ENCODE assay signal across 37 cellular contexts in the genomic region with DNA sequence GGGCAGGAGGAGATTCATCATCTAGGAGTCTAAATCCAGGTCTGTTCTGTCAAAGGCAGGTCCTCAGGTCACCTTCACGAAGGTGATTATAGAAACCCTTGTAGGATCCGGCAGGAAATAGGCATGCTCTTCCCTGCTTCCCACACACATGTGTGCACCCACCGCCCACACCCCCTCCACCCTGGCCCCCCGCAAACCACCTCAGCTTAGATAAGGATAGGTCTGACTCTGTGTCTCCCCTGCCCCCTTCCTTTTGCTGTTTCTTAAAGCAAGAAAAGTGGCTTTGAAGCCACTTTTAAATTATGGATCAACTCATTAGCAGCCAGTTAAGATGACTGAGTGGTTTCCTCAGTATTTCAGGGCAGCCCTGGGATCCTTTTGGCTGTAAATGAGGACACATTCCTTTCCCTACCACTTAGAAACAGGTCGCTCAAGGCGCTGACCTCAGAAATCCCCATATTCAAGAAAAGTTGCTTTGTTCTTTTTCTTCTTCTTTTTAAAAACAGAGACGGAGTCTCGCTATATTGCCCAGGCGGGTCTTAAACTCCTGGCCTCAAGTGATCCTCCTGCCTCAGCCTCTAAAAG. TPM values are rescaled to one million over a fixed set of nuclear protein-coding genes. Genes with fewer than 3 reads are reported as not detected.
"Had no signal": no experiment of that assay in that cellular context is flagged by ENCODE, and none has a peak within 500 bp of the region (broad histone marks: within the 10 kb centered on the region; RNA-seq: fewer than 3 reads in every experiment).

No MANE protein-coding gene starts in this region.

- H3K4me1 Mint-ChIP-seq: activated CD4-positive, alpha-beta T cell treated with anti-CD3 and anti-CD28 coated beads, Interleukin-2, amount 10 ng/mL, durations not matched to agents 7 days and 5 days; central memory CD8-positive, alpha-beta T cell; immature natural killer cell; natural killer cell; stimulated activated naive B cell treated with anti-CD40 and anti-IgM and Interleukin-4, amounts not matched to agents 10 μg/mL and 1 μg/mL and 100 μg/mL, for 72 hours had no signal

- H3K4me2 ChIP-seq: neural progenitor cell had no signal

- H3K9me3 ChIP-seq: thyroid gland, vagina had no signal

- H3K36me3 ChIP-seq: esophagus squamous epithelium, heart right ventricle, lower lobe of right lung, neural progenitor cell, right atrium auricular region, stomach, thyroid gland, upper lobe of left lung, vagina, WERI-Rb-1 had no signal

- H2AFZ ChIP-seq: neural progenitor cell had no signal

- H3K4me3 Mint-ChIP-seq: activated CD4-positive, alpha-beta T cell treated with anti-CD3 and anti-CD28 coated beads, Interleukin-2, amount 10 ng/mL, durations not matched to agents 7 days and 5 days; activated CD8-positive, alpha-beta T cell treated with anti-CD3 and anti-CD28 coated beads for 36 hours; activated naive CD8-positive, alpha-beta T cell; activated T-cell treated with anti-CD3 and anti-CD28 coated beads, Interleukin-2, amount 50 U/mL, for 4 hours; central memory CD8-positive, alpha-beta T cell; immature natural killer cell; natural killer cell; neural progenitor cell; stimulated activated naive B cell treated with anti-CD40 and anti-IgM and Interleukin-4, amounts not matched to agents 10 μg/mL and 1 μg/mL and 100 μg/mL, for 72 hours; T-helper 17 cell had no signal

- H3K27ac ChIP-seq: epithelial cell of prostate, esophagus squamous epithelium, heart right ventricle, lower lobe of right lung, neural progenitor cell, right atrium auricular region, stomach, thyroid gland, upper lobe of left lung, vagina, WERI-Rb-1 had no signal

- H3K27me3 ChIP-seq: neural progenitor cell, right atrium auricular region, thyroid gland, upper lobe of left lung, vagina had no signal

- DNase-seq: activated CD4-positive, alpha-beta T cell treated with anti-CD3 and anti-CD28 coated beads, Interleukin-2, amount 10 ng/mL, durations not matched to agents 7 days and 5 days; activated CD4-positive, CD25-positive, alpha-beta regulatory T cell treated with anti-CD3 and anti-CD28 coated beads, Interleukin-2, amount 50 U/mL, for 72 hours; activated CD8-positive, alpha-beta T cell treated with anti-CD3 and anti-CD28 coated beads for 36 hours; activated naive CD4-positive, alpha-beta T cell; activated T-cell treated with anti-CD3 and anti-CD28 coated beads, Interleukin-2, amount 50 U/mL, for 4 hours; anterior cingulate cortex; dermis blood vessel endothelial cell; effector CD4-positive, alpha-beta T cell; esophagus squamous epithelium; foreskin melanocyte; heart right ventricle; immature natural killer cell; lower lobe of right lung; mesenchymal stem cell; natural killer cell; occipital lobe; stimulated activated CD4-positive, alpha-beta T cell treated with anti-CD3 and anti-CD28 coated beads, Interleukin-15, amount 100 ng/mL, for 24 hours; stimulated activated CD4-positive, alpha-beta T cell treated with anti-CD3 and anti-CD28 coated beads, Interleukin-2, amount 100 ng/mL, for 24 hours; stimulated activated naive B cell treated with anti-CD40 and anti-IgM and Interleukin-4, amounts not matched to agents 10 μg/mL and 1 μg/mL and 100 μg/mL, for 72 hours; stomach; T-helper 17 cell; T1000; thyroid gland; upper lobe of left lung had no signal

- H3K9ac ChIP-seq: neural progenitor cell had no signal

- H3K27ac Mint-ChIP-seq: activated CD4-positive, alpha-beta T cell treated with anti-CD3 and anti-CD28 coated beads, Interleukin-2, amount 10 ng/mL, durations not matched to agents 7 days and 5 days; activated CD8-positive, alpha-beta T cell treated with anti-CD3 and anti-CD28 coated beads for 36 hours; activated naive CD8-positive, alpha-beta T cell; immature natural killer cell; natural killer cell; neural progenitor cell; stimulated activated naive B cell treated with anti-CD40 and anti-IgM and Interleukin-4, amounts not matched to agents 10 μg/mL and 1 μg/mL and 100 μg/mL, for 72 hours; T-helper 17 cell had no signal

- H3K4me1 ChIP-seq: heart right ventricle, neural progenitor cell, right atrium auricular region had no signal

- H3K36me3 Mint-ChIP-seq: neural progenitor cell had no signal

- H3K4me3 ChIP-seq: esophagus squamous epithelium, heart right ventricle, lower lobe of right lung, neural progenitor cell, right atrium auricular region, stomach, thyroid gland, upper lobe of left lung, vagina had no signal

RNA-seq across cellular contexts. Expression of gene CIB4, which starts 14.5 kb away (rescaled TPM):
- total RNA-seq: activated CD4-positive, alpha-beta T cell treated with anti-CD3 and anti-CD28 coated beads, Interleukin-2, amount 10 ng/mL, durations not matched to agents 7 days and 5 days; activated CD8-positive, alpha-beta T cell treated with anti-CD3 and anti-CD28 coated beads for 36 hours; activated T-cell treated with anti-CD3 and anti-CD28 coated beads, Interleukin-2, amount 50 U/mL, for 4 hours; bronchial epithelial cell; dermis blood vessel endothelial cell; glomerular endothelial cell; heart right ventricle; kidney epithelial cell; left lobe of liver; lower lobe of right lung; mononuclear cell; natural killer cell; occipital lobe; pulmonary artery endothelial cell; right atrium auricular region; T-helper 17 cell; upper lobe of left lung; vagina had no signal

RNA-seq across cellular contexts. Expression of gene KCNK3, which starts 36.8 kb away (rescaled TPM):
- total RNA-seq: activated CD4-positive, alpha-beta T cell treated with anti-CD3 and anti-CD28 coated beads, Interleukin-2, amount 10 ng/mL, durations not matched to agents 7 days and 5 days; activated CD8-positive, alpha-beta T cell treated with anti-CD3 and anti-CD28 coated beads for 36 hours; bronchial epithelial cell; natural killer cell; pulmonary artery endothelial cell; T-helper 17 cell had no signal
